ENCODE assay signal across 12 cellular contexts in genomic region chr3:11545186-11545851, GRCh38.
DNase-seq lines count a peak whose midpoint lies in the region; ATAC-seq and TF ChIP-seq lines count a peak whose summit lies in the region.
"Had no signal": no experiment of that assay in that cellular context is flagged by ENCODE, and none has a peak within 500 bp of the region (broad histone marks: within the 10 kb centered on the region; RNA-seq: fewer than 3 reads in every experiment).

No MANE protein-coding gene starts in this region.

- H3K27ac ChIP-seq in BLaER1: 0 out of 2 replicates have a peak overlapping the region, but pooled peaks have one; percentile 4
- H3K27ac ChIP-seq in right cardiac atrium (ENCODE audit: low read length): peak overlapping the region; percentile 24
- H3K27ac ChIP-seq in sigmoid colon: peak overlapping the region in 3 of 4 donors; percentile 8 to 10 (median 8)

- H3K4me3 ChIP-seq in BLaER1 (no peak overlapping the region), right cardiac atrium (ENCODE audit: low read length) (no peak overlapping the region), sigmoid colon (no peak overlapping the region)

- H3K4me2 ChIP-seq in BLaER1: no peak overlapping the region

- H3K4me1 Mint-ChIP-seq in chondrocyte (ENCODE audit: low read depth): peaks cover 38% of the 10 kb centered on the region

- 56% methylated on average over 16 of the region's 16 CpGs for WGBS in right cardiac atrium
- 84 to 88% methylated on average over 16 of the region's 16 CpGs for WGBS in sigmoid colon, 2 donors

- no peak overlapping the region for H3K4me3 Mint-ChIP-seq in chondrocyte (ENCODE audit: unreplicated experiment)
- H3K4me3 Mint-ChIP-seq: activated T-cell treated with anti-CD3 and anti-CD28 coated beads, Interleukin-2, amount 50 U/mL, for 24 hours; B cell had no signal

- no peak for TF ChIP-seq CTCF in chondrocyte (IDR thresholded peaks at IDR 0.05)
- no peak for TF ChIP-seq CTCF in sigmoid colon (IDR thresholded peaks at IDR 0.05)

- no peaks in the 10 kb centered on the region for H3K9me3 ChIP-seq in BLaER1
- no peaks in the 10 kb centered on the region for H3K9me3 ChIP-seq in right cardiac atrium (ENCODE audit: control insufficient read depth, low read length)
- H3K9me3 ChIP-seq in sigmoid colon: no peaks in the 10 kb centered on the region

- TF ChIP-seq POLR2A in sigmoid colon (IDR thresholded peaks at IDR 0.05): no peak

- intact Hi-C loops in right cardiac atrium (cut with DNase I) (no loop called here), sigmoid colon (cut with DNase I) (no loop called here)

- peaks cover 2% of the 10 kb centered on the region for H3K36me3 Mint-ChIP-seq in chondrocyte (ENCODE audit: low read depth)

- H3K27me3 ChIP-seq in BLaER1: no peaks in the 10 kb centered on the region
- no peaks in the 10 kb centered on the region for H3K27me3 ChIP-seq in right cardiac atrium (ENCODE audit: control insufficient read depth, insufficient read depth)
- H3K27me3 ChIP-seq in sigmoid colon: no peaks in the 10 kb centered on the region

- peaks cover 32% of the 10 kb centered on the region for H3K4me1 ChIP-seq in BLaER1
- H3K4me1 ChIP-seq in right cardiac atrium (ENCODE audit: control insufficient read depth, insufficient read depth, low read length): peaks cover 8% of the 10 kb centered on the region
- H3K4me1 ChIP-seq in sigmoid colon: peaks cover 0 to 16% (median 9%) of the 10 kb centered on the region in 4 donors

- H3K27ac Mint-ChIP-seq in chondrocyte (ENCODE audit: unreplicated experiment): peak overlapping the region; percentile 15
- H3K27ac Mint-ChIP-seq: activated T-cell treated with anti-CD3 and anti-CD28 coated beads, Interleukin-2, amount 50 U/mL, for 24 hours; B cell had no signal

- peak; percentile 53 to 59 for ATAC-seq in right cardiac atrium

- H3K9me3 Mint-ChIP-seq in chondrocyte (ENCODE audit: low read depth): no peaks in the 10 kb centered on the region

- H4K20me1 ChIP-seq in BLaER1: peaks cover 8% of the 10 kb centered on the region

- peak; percentile 82 for DNase-seq in chondrocyte (ENCODE audit: low spot score)
- DNase-seq in right cardiac atrium: peak in 1 of 3 donors; percentile 77
- DNase-seq in sigmoid colon: peak; percentile 66
- no peak for DNase-seq in NCI-H1092 treated with DMSO at 0.1 percent for 48 hours (lab: John Stamatoyannopoulos, UW)
- no peak for DNase-seq in DMS153 treated with DMSO at 0.1 percent for 48 hours (lab: John Stamatoyannopoulos, UW; ENCODE audit: unreplicated experiment)
- DNase-seq in stimulated activated CD4-positive, alpha-beta T cell treated with anti-CD3 and anti-CD28 coated beads, Interleukin-15, amount 100 ng/mL, for 24 hours: no peak
- DNase-seq in DMS79 treated with DMSO at 0.1 percent for 48 hours (lab: John Stamatoyannopoulos, UW): no peak
- DNase-seq: activated CD4-positive, CD25-positive, alpha-beta regulatory T cell; activated T-cell treated with anti-CD3 and anti-CD28 coated beads, Interleukin-2, amount 50 U/mL, for 24 hours; NCI-H1417 treated with DMSO at 0.1 percent for 48 hours had no signal

- H3K36me3 ChIP-seq in BLaER1 (no peaks in the 10 kb centered on the region), sigmoid colon (no peaks in the 10 kb centered on the region)

- no peak overlapping the region for H3K9ac ChIP-seq in BLaER1

- TF ChIP-seq EP300 in sigmoid colon (IDR thresholded peaks at IDR 0.05): no peak

- no peaks in the 10 kb centered on the region for H3K27me3 Mint-ChIP-seq in chondrocyte (ENCODE audit: low read depth)
- H3K27me3 Mint-ChIP-seq: activated T-cell treated with anti-CD3 and anti-CD28 coated beads, Interleukin-2, amount 50 U/mL, for 24 hours; B cell had no signal

Comparison
In these comparisons a context has a peak if more than half of its experiments do, and no peak if none do; other contexts are left out.
1. DNase-seq: peak in chondrocyte (single experiment) and sigmoid colon (single experiment); none in NCI-H1092 treated with DMSO at 0.1 percent for 48 hours (single experiment), DMS153 treated with DMSO at 0.1 percent for 48 hours (single experiment), stimulated activated CD4-positive, alpha-beta T cell treated with anti-CD3 and anti-CD28 coated beads, Interleukin-15, amount 100 ng/mL, for 24 hours (single experiment) and DMS79 treated with DMSO at 0.1 percent for 48 hours (single experiment).
2. Peak in every context shown above with its lines, with median percentiles within 50 percentile points of each other: H3K27ac ChIP-seq.